Comparison of ENCODE assay signal across 1 cellular context in genomic region chr10:78029294-78030226, GRCh38.
TF ChIP-seq lines count a peak whose summit lies in the region.

Gene POLR3A (minus strand): TSS chr10:78029515. CDS start chr10:78029407, 108 bp downstream.

TF ChIP-seq in K562, 482 proteins besides CTCF, POLR2A, EP300 and RAD21 (continued from another document):
- TF ChIP-seq ZBTB40 (IDR thresholded peaks at IDR 0.05) (peak; percentile 95), ZBTB40 (CRISPR knock-in tag; IDR thresholded peaks at IDR 0.05) (no peak), HDAC3 (IDR thresholded peaks at IDR 0.05; ENCODE audit: borderline replicate concordance, partially characterized antibody) (peak; percentile 53), KAT2B (IDR thresholded peaks at IDR 0.05; ENCODE audit: low read depth, low read length) (peak; percentile 78), ZNF592 (IDR thresholded peaks at IDR 0.05) (peak; percentile 96), DIDO1 (tag; IDR thresholded peaks at IDR 0.05; ENCODE audit: low read depth) (peak; percentile 96), OTX1 (CRISPR knock-in tag; IDR thresholded peaks at IDR 0.05) (no peak), PML (IDR thresholded peaks at IDR 0.05; ENCODE audit: low read length) (peak; percentile 49), CEBPB (tag; IDR thresholded peaks at IDR 0.05) (no peak), SMARCC2 (IDR thresholded peaks at IDR 0.05; ENCODE audit: low read depth) (peak; percentile 39; the same call in 1 of the 2 replicates), TOE1 (IDR thresholded peaks at IDR 0.05; ENCODE audit: borderline replicate concordance) (peak; percentile 81; the same call in 1 of the 2 replicates), TOE1 (CRISPR knock-in tag; IDR thresholded peaks at IDR 0.05; ENCODE audit: borderline replicate concordance, low read depth) (0 out of 2 replicates have a peak, but pooled peaks have one; percentile 68), MCM7 (IDR thresholded peaks at IDR 0.05) (no peak; a peak in 1 of 4 replicates), ATF4 (CRISPR knock-in tag; IDR thresholded peaks at IDR 0.05) (0 out of 2 replicates have a peak, but pooled peaks have one; percentile 32)
- TF ChIP-seq, protein P1, sequence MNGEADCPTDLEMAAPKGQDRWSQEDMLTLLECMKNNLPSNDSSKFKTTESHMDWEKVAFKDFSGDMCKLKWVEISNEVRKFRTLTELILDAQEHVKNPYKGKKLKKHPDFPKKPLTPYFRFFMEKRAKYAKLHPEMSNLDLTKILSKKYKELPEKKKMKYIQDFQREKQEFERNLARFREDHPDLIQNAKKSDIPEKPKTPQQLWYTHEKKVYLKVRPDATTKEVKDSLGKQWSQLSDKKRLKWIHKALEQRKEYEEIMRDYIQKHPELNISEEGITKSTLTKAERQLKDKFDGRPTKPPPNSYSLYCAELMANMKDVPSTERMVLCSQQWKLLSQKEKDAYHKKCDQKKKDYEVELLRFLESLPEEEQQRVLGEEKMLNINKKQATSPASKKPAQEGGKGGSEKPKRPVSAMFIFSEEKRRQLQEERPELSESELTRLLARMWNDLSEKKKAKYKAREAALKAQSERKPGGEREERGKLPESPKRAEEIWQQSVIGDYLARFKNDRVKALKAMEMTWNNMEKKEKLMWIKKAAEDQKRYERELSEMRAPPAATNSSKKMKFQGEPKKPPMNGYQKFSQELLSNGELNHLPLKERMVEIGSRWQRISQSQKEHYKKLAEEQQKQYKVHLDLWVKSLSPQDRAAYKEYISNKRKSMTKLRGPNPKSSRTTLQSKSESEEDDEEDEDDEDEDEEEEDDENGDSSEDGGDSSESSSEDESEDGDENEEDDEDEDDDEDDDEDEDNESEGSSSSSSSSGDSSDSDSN (IDR thresholded peaks at IDR 0.05; ENCODE audit: borderline replicate concordance in 1 of 2, low read depth in 2 of 2, low read length in 2 of 2): no peak
- TF ChIP-seq, protein P2, sequence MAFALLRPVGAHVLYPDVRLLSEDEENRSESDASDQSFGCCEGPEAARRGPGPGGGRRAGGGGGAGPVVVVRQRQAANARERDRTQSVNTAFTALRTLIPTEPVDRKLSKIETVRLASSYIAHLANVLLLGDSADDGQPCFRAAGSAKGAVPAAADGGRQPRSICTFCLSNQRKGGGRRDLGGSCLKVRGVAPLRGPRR (CRISPR knock-in tag; IDR thresholded peaks at IDR 0.05): peak; percentile 75; the same call in 1 of the 2 replicates
- TF ChIP-seq, protein P3, sequence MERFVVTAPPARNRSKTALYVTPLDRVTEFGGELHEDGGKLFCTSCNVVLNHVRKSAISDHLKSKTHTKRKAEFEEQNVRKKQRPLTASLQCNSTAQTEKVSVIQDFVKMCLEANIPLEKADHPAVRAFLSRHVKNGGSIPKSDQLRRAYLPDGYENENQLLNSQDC (CRISPR knock-in tag; IDR thresholded peaks at IDR 0.05): no peak
